Comparison of ENCODE assay signal across 8 cellular contexts in genomic region chr2:238285653-238286082, GRCh38. TPM values are rescaled to one million over a fixed set of nuclear protein-coding genes. Genes with fewer than 3 reads are reported as not detected.
DNase-seq lines count a peak whose midpoint lies in the region; ATAC-seq, FAIRE-seq and TF ChIP-seq lines count a peak whose summit lies in the region.

No MANE protein-coding gene starts in this region.

- H3K4me3 ChIP-seq in HUES64 (ENCODE audit: low read length) (no peak overlapping the region), astrocyte of the spinal cord (ENCODE audit: low read depth, low read length) (no peak overlapping the region), spleen (no peak overlapping the region)

- peak overlapping the region; percentile 43; the same call in 1 of the 2 replicates for H3K9ac ChIP-seq in HUES64 (ENCODE audit: low read depth, low read length)

- H3K27me3 ChIP-seq in HUES64 (ENCODE audit: insufficient read depth, low read length) = peaks cover 8% of the 10 kb centered on the region; the same call in 1 of the 2 replicates
- no peaks in the 10 kb centered on the region for H3K27me3 ChIP-seq in spleen (replicated peaks in 1 of 7)

- ATAC-seq in HG03342 (IDR thresholded peaks at IDR 0.05; ENCODE audit: unreplicated experiment) (no peak), SK-N-SH treated with all-trans-retinoic acid at 6 μM for 48 hours (no peak)

- TF ChIP-seq CTCF in astrocyte of the spinal cord (IDR thresholded peaks at IDR 0.05; ENCODE audit: low read depth, low read length) = no peak
- TF ChIP-seq CTCF in spleen (IDR thresholded peaks at IDR 0.05 in 8 of 11, conservative IDR thresholded peaks at IDR 0.05 in 3 of 11) = no peak

- H3K36me3 ChIP-seq in HUES64 (ENCODE audit: insufficient read depth, low read length) = no peaks in the 10 kb centered on the region
- no peaks in the 10 kb centered on the region for H3K36me3 ChIP-seq in spleen

- in situ Hi-C loops in astrocyte of the spinal cord (cut with HindIII; ENCODE audit: low sequenced_read_pairs) = no loop called here

- FAIRE-seq in islet of Langerhans (lab: Jason Lieb, UNC) = peak; percentile 93
- no peak for FAIRE-seq in frontal cortex (lab: Jason Lieb, UNC)

- H3K4me1 ChIP-seq in HUES64 (ENCODE audit: insufficient read depth, low read length) (peaks cover 35% of the 10 kb centered on the region), spleen (peaks cover 21 to 85% (median 52%) of the 10 kb centered on the region in 6 donors)

- H3K9me3 ChIP-seq in HUES64 (ENCODE audit: insufficient read depth, low read depth, low read length) (no peaks in the 10 kb centered on the region), spleen (no peaks in the 10 kb centered on the region)

- WGBS in HUES64 = 56% methylated on average over 6 of the region's 7 CpGs
- WGBS in spleen, 5 donors = 76 to 93% (median 84%) methylated on average over 7 of the region's 7 CpGs

- TF ChIP-seq POLR2A in spleen (IDR thresholded peaks at IDR 0.05) = no peak

- intact Hi-C loops in spleen (cut with DNase I; ENCODE audit: low total_unique reads) = no loop called here

- DNase-seq in astrocyte of the spinal cord (ENCODE audit: low read depth, low spot score) (peak; percentile 96), spleen (no peak), frontal cortex (ENCODE audit: low spot score in 2 of 2) (no peak), NCI-H187 treated with DMSO at 0.1 percent for 48 hours (lab: John Stamatoyannopoulos, UW) (no peak)

- H3K27ac ChIP-seq in HUES64 (ENCODE audit: low read depth, low read length) (peak overlapping the region; percentile 83), spleen (peak overlapping the region in 5 of 8 donors; percentile 20 to 94 (median 92))

TF ChIP-seq in SK-N-SH treated with all-trans-retinoic acid at 6 μM for 48 hours, 23 proteins besides CTCF, POLR2A, EP300 and RAD21:
- TF ChIP-seq ZFP30 (CRISPR knock-in tag; IDR thresholded peaks at IDR 0.05) (no peak), GLIS3 (CRISPR knock-in tag; IDR thresholded peaks at IDR 0.05) (no peak), BACH2 (CRISPR knock-in tag; IDR thresholded peaks at IDR 0.05; ENCODE audit: borderline replicate concordance) (no peak), ZC3H10 (CRISPR knock-in tag; IDR thresholded peaks at IDR 0.05) (no peak), SNAI2 (CRISPR knock-in tag; IDR thresholded peaks at IDR 0.05) (no peak), ISL1 (CRISPR knock-in tag; IDR thresholded peaks at IDR 0.05) (no peak), PATZ1 (CRISPR knock-in tag; IDR thresholded peaks at IDR 0.05; ENCODE audit: borderline replicate concordance) (no peak)

RNA-seq across cellular contexts. Expression of gene PER2, which starts 2.7 kb away (rescaled TPM):
- 2.6 TPM for polyA plus RNA-seq in HUES64 (2013, experiment 1 of 2)
- polyA plus RNA-seq in HUES64 (2013, experiment 2 of 2) = 2.2 TPM
- total RNA-seq in spleen (10 to 100 TPM in 6 of 7 donors, 1 to 10 TPM in 1; 9.7 to 16.2 (median 14.8) TPM), frontal cortex (5.3 TPM)
- 1 to 10 TPM; 2.0 to 3.7 (median 2.6) TPM for polyA plus RNA-seq in spleen

RNA-seq across cellular contexts. Expression of gene TRAF3IP1, which starts 34.6 kb away (rescaled TPM):
- 7.8 TPM for polyA plus RNA-seq in HUES64 (2013, experiment 1 of 2)
- 8.4 TPM for polyA plus RNA-seq in HUES64 (2013, experiment 2 of 2)
- 10 to 100 TPM in 4 of 7 donors, 1 to 10 TPM in 3; 7.8 to 19.2 (median 10.8) TPM for total RNA-seq in spleen
- 1 to 10 TPM; 2.6 to 3.7 (median 3.2) TPM for polyA plus RNA-seq in spleen
- 13.5 TPM for total RNA-seq in frontal cortex

RNA-seq across cellular contexts. Expression of gene HES6, which starts 45.8 kb away (rescaled TPM):
- 29.8 TPM for polyA plus RNA-seq in HUES64 (2013, experiment 1 of 2)
- 37.0 TPM for polyA plus RNA-seq in HUES64 (2013, experiment 2 of 2)
- 10 to 100 TPM in 3 of 7 donors, 1 to 10 TPM in 4; 3.9 to 22.7 (median 8.1) TPM for total RNA-seq in spleen
- 10 to 100 TPM in 1 of 3 donors, 1 to 10 TPM in 2; 6.2 to 14.2 (median 8.6) TPM for polyA plus RNA-seq in spleen
- 67.7 TPM for total RNA-seq in frontal cortex
